ENCODE assay signal across 16 cellular contexts in genomic region chr17:13484020-13484419, GRCh38.
DNase-seq lines count a peak whose midpoint lies in the region; ATAC-seq and TF ChIP-seq lines count a peak whose summit lies in the region.
"Had no signal": no experiment of that assay in that cellular context is flagged by ENCODE, and none has a peak within 500 bp of the region (broad histone marks: within the 10 kb centered on the region; RNA-seq: fewer than 3 reads in every experiment).

No MANE protein-coding gene starts in this region.

- in situ Hi-C loops in astrocyte of the spinal cord (cut with HindIII; ENCODE audit: low sequenced_read_pairs): no loop called here

- ATAC-seq in GM19397 (IDR thresholded peaks at IDR 0.05; ENCODE audit: unreplicated experiment): no peak
- ATAC-seq: T-cell had no signal

- H3K4me3 ChIP-seq in astrocyte of the spinal cord (ENCODE audit: low read depth, low read length): no peak overlapping the region

- peaks cover 2% of the 10 kb centered on the region for H3K27me3 Mint-ChIP-seq in HFFc6 (ENCODE audit: insufficient read depth)

- H3K4me3 Mint-ChIP-seq in HFFc6: no peak overlapping the region
- H3K4me3 Mint-ChIP-seq: T-cell had no signal

- DNase-seq in EL (peak; percentile 38), HFFc6 (peak; percentile 75), astrocyte of the spinal cord (ENCODE audit: low read depth, low spot score) (peak; percentile 19), kidney tubule cell (ENCODE audit: low spot score) (peak; percentile 3), NCI-H1436 (lab: John Stamatoyannopoulos, UW) (no peak), GM03348 (ENCODE audit: low spot score) (no peak), UCSD-AML1 (lab: John Stamatoyannopoulos, UW; ENCODE audit: unreplicated experiment) (no peak)
- DNase-seq: COR-L47; DMS153; KG1; NCI-H1092; NCI-H1694; NCI-H69; NK-92 treated with Interleukin-12 subunit alpha and Interleukin-12 subunit beta, amount 100 ng/mL, for 24 hours; T-cell had no signal

- H3K27ac Mint-ChIP-seq in HFFc6: peak overlapping the region; percentile 75
- H3K27ac Mint-ChIP-seq: T-cell had no signal

- TF ChIP-seq CTCF in HFFc6 (IDR thresholded peaks at IDR 0.05): no peak
- TF ChIP-seq CTCF in astrocyte of the spinal cord (IDR thresholded peaks at IDR 0.05; ENCODE audit: low read depth, low read length): no peak

- peaks cover 30% of the 10 kb centered on the region for H3K36me3 Mint-ChIP-seq in HFFc6 (ENCODE audit: low read depth)
- H3K36me3 Mint-ChIP-seq: T-cell had no signal

- H3K4me1 Mint-ChIP-seq in HFFc6 (ENCODE audit: low read depth): peaks cover 28% of the 10 kb centered on the region
- H3K4me1 Mint-ChIP-seq: T-cell had no signal

- peaks cover 28% of the 10 kb centered on the region for H3K9me3 Mint-ChIP-seq in HFFc6

Comparison
In these comparisons a context has a peak if more than half of its experiments do, and no peak if none do; other contexts are left out.
1. DNase-seq: peak in EL (single experiment), HFFc6 (single experiment), astrocyte of the spinal cord (single experiment) and kidney tubule cell (single experiment); none in NCI-H1436 (single experiment), GM03348 (single experiment) and UCSD-AML1 (single experiment).